1 cellular context compared by ENCODE assay signal in genomic region chr1:2255420-2256369, GRCh38.
TF ChIP-seq lines count a peak whose summit lies in the region.

No MANE protein-coding gene starts in this region.

TF ChIP-seq in K562, 482 proteins besides CTCF, POLR2A, EP300 and RAD21 (continued from another document and continues in another):
- TF ChIP-seq TFAP4 (CRISPR knock-in tag; IDR thresholded peaks at IDR 0.05; ENCODE audit: borderline replicate concordance) (0 out of 2 replicates have a peak, but pooled peaks have one; percentile 22), GTF2F1 (IDR thresholded peaks at IDR 0.05; ENCODE audit: low read depth, low read length) (no peak), MXD1 (CRISPR knock-in tag; IDR thresholded peaks at IDR 0.05; ENCODE audit: borderline replicate concordance, poor library complexity, severe bottlenecking) (no peak), ZNF655 (CRISPR knock-in tag; IDR thresholded peaks at IDR 0.05) (no peak), TSC22D4 (tag; IDR thresholded peaks at IDR 0.05) (no peak), YBX1 (IDR thresholded peaks at IDR 0.05) (no peak), STAT5A (IDR thresholded peaks at IDR 0.05; ENCODE audit: borderline replicate concordance, low read length) (no peak), ZNF354B (CRISPR knock-in tag; IDR thresholded peaks at IDR 0.05) (no peak), RBM34 (IDR thresholded peaks at IDR 0.05; ENCODE audit: borderline replicate concordance, insufficient read depth, low read length) (no peak), MEF2A (IDR thresholded peaks at IDR 0.05; ENCODE audit: control insufficient read depth, low read depth, low read length) (no peak), ZBTB26 (CRISPR knock-in tag; IDR thresholded peaks at IDR 0.05) (no peak; the same call in 1 of the 2 replicates), GABPA (tag; conservative IDR thresholded peaks at IDR 0.05; ENCODE audit: low read depth) (peak; percentile 98), SIRT6 (IDR thresholded peaks at IDR 0.05; ENCODE audit: low read depth, low read length) (no peak), ZNF589 (CRISPR knock-in tag; IDR thresholded peaks at IDR 0.05; ENCODE audit: low read depth) (peak; percentile 65; the same call in 1 of the 2 replicates), ZNF165 (CRISPR knock-in tag; IDR thresholded peaks at IDR 0.05; ENCODE audit: borderline replicate concordance) (no peak), MYC (IDR thresholded peaks at IDR 0.05; ENCODE audit: low read depth, low read length) (peak; percentile 51), MYC (CRISPR knock-in tag; IDR thresholded peaks at IDR 0.05; ENCODE audit: borderline replicate concordance, low read depth) (no peak), BCOR (IDR thresholded peaks at IDR 0.05) (peak; percentile 28; the same call in 1 of the 2 replicates), DIDO1 (tag; IDR thresholded peaks at IDR 0.05; ENCODE audit: low read depth) (peak; percentile 11; the same call in 1 of the 2 replicates), MIER1 (IDR thresholded peaks at IDR 0.05; ENCODE audit: low read depth) (peak; percentile 70; the same call in 1 of the 2 replicates), FOXM1 (IDR thresholded peaks at IDR 0.05; ENCODE audit: low read depth) (peak; percentile 22; the same call in 1 of the 2 replicates), FOXM1 (CRISPR knock-in tag; IDR thresholded peaks at IDR 0.05; ENCODE audit: low read depth) (no peak), ZNF696 (CRISPR knock-in tag; conservative IDR thresholded peaks at IDR 0.05) (no peak), BCLAF1 (IDR thresholded peaks at IDR 0.05; ENCODE audit: borderline replicate concordance in 1 of 2, control insufficient read depth in 1 of 2, low read depth in 2 of 2, low read length in 1 of 2) (no peak), ZEB2 (IDR thresholded peaks at IDR 0.05) (no peak), CREB3L1 (IDR thresholded peaks at IDR 0.05; ENCODE audit: borderline replicate concordance, low read depth) (peak; percentile 73; the same call in 1 of the 2 replicates), USF1 (CRISPR knock-in tag; IDR thresholded peaks at IDR 0.05) (peak; percentile 46; the same call in 1 of the 2 replicates), IRF2 (CRISPR knock-in tag; IDR thresholded peaks at IDR 0.05) (no peak), CC2D1A (IDR thresholded peaks at IDR 0.05) (peak; percentile 67), MLLT1 (IDR thresholded peaks at IDR 0.05) (peak in 1 of 2 experiments; percentile 50; a peak in 1 of 4 replicates), TEAD2 (tag; IDR thresholded peaks at IDR 0.05) (no peak), HNRNPK (IDR thresholded peaks at IDR 0.05; ENCODE audit: low read depth, low read length, poor library complexity, severe bottlenecking) (no peak), MNT (conservative IDR thresholded peaks at IDR 0.05) (peak in 1 of 2 experiments; percentile 49; a peak in 2 of 4 replicates), ZNF644 (tag; IDR thresholded peaks at IDR 0.05; ENCODE audit: low read depth) (no peak), TSHZ1 (CRISPR knock-in tag; IDR thresholded peaks at IDR 0.05) (no peak), SLC30A9 (CRISPR knock-in tag; IDR thresholded peaks at IDR 0.05) (no peak), ZBTB12 (CRISPR knock-in tag; IDR thresholded peaks at IDR 0.05) (peak; percentile 97), PREB (CRISPR knock-in tag; IDR thresholded peaks at IDR 0.05) (no peak), ZNF584 (CRISPR knock-in tag; IDR thresholded peaks at IDR 0.05; ENCODE audit: low read depth) (peak; percentile 66; the same call in 1 of the 2 replicates), TOE1 (IDR thresholded peaks at IDR 0.05; ENCODE audit: borderline replicate concordance) (peak; percentile 76; the same call in 1 of the 2 replicates), TOE1 (CRISPR knock-in tag; IDR thresholded peaks at IDR 0.05; ENCODE audit: borderline replicate concordance, low read depth) (no peak)
